In the genomic region with DNA sequence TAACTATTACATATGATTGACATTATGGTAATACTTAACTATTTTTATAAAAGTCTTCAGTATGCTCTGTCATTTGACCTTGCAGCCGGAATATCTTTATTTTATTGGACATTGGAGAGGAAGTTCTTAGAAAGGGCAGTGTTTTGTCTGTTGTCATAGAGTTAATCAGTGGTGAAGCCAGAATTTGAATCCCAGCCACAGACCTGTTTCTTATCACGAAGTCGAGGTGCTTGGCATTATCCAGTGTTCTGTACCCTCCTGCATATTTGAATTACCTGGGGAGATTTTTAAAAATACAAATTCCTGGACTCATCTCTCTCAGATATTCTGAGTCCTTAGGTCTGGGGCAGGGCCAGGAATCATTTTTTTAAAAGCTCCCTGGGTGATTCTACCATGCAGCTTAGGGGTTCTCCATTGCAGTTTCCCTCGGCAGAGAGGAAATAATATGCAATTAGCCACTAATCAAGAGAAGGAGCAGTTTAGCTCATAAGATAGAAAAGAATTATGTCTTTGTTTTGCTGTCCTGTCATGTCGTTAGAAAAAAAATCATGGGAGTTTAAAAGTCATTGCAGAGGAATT, we compare ENCODE assay signal across 21 cellular contexts.
DNase-seq lines count a peak whose midpoint lies in the region; ATAC-seq and TF ChIP-seq lines count a peak whose summit lies in the region.
"Had no signal": no experiment of that assay in that cellular context is flagged by ENCODE, and none has a peak within 500 bp of the region (broad histone marks: within the 10 kb centered on the region; RNA-seq: fewer than 3 reads in every experiment).

No MANE protein-coding gene starts in this region.

- in situ Hi-C loops in mammary epithelial cell (cut with MboI; ENCODE audit: low sequenced_read_pairs in 2 of 2): no loop called here

- H3K79me2 ChIP-seq in mammary epithelial cell (ENCODE audit: insufficient read depth, low read length): no peaks in the 10 kb centered on the region
- H3K79me2 ChIP-seq in MM.1S (ENCODE audit: low read length): no peaks in the 10 kb centered on the region

- no peaks in the 10 kb centered on the region for H3F3A ChIP-seq in MM.1S (ENCODE audit: insufficient read depth, low read length)

- H3K4me3 ChIP-seq in mammary epithelial cell (replicated peaks in 1 of 3; ENCODE audit: insufficient read depth in 1 of 3, low read depth in 2 of 3, low read length in 3 of 3) (no peak overlapping the region), breast epithelium (no peak overlapping the region), right cardiac atrium (ENCODE audit: low read length) (no peak overlapping the region), MM.1S (ENCODE audit: low read length) (no peak overlapping the region)
- H3K4me3 ChIP-seq: GM12878, PC-9 had no signal

- peak overlapping the region; percentile 57 for H3K4me2 ChIP-seq in mammary epithelial cell (ENCODE audit: insufficient read depth, low read depth, low read length)
- H3K4me2 ChIP-seq in MM.1S (ENCODE audit: low read depth, low read length): no peak overlapping the region
- H3K4me2 ChIP-seq: PC-9 had no signal

- no peak for DNase-seq in mammary epithelial cell
- DNase-seq in breast epithelium (ENCODE audit: low spot score in 2 of 2): no peak
- peak; percentile 68 for DNase-seq in T1000 (lab: John Stamatoyannopoulos, UW)
- no peak for DNase-seq in right cardiac atrium
- no peak for DNase-seq in sciatic nerve (ENCODE audit: low spot score)
- no peak for DNase-seq in D341Med (ENCODE audit: low spot score)
- DNase-seq in MM.1S: no peak
- DNase-seq in SK-N-DZ (ENCODE audit: low spot score): no peak
- DNase-seq: activated CD4-positive, alpha-beta T cell treated with anti-CD3 and anti-CD28 coated beads for 4 hours; activated CD8-positive, alpha-beta memory T cell treated with anti-CD3 and anti-CD28 coated beads, Interleukin-2, amount 10 ng/mL, durations not matched to agents 7 days and 5 days; central memory CD4-positive, alpha-beta T cell; NCI-H1436 treated with DMSO at 0.1 percent for 48 hours; NCI-H2171 treated with DMSO at 0.1 percent for 48 hours; PC-9; stimulated activated CD4-positive, alpha-beta T cell treated with anti-CD3 and anti-CD28 coated beads, Interleukin-12 subunit alpha, Interleukin-12 subunit beta, amount 100 ng/mL, for 4 hours; stimulated activated CD8-positive, alpha-beta memory T cell treated with anti-CD3 and anti-CD28 coated beads, Interleukin-4, amount 100 ng/mL, for 48 hours; SW 1271 had no signal

- 6% methylated on average over 5 of the region's 5 CpGs for WGBS in mammary epithelial cell (ENCODE audit: low coverage, missing lambda C conversion rate)
- 17% methylated on average over 5 of the region's 5 CpGs for WGBS in right cardiac atrium

- H3K9ac ChIP-seq in mammary epithelial cell (ENCODE audit: insufficient read depth, low read length): no peak overlapping the region
- H3K9ac ChIP-seq in MM.1S (ENCODE audit: low read length): no peak overlapping the region

- intact Hi-C loops in mammary epithelial cell (cut with micrococcal nuclease) (no loop called here), breast epithelium (cut with DNase I; ENCODE audit: low total_unique reads) (no loop called here), right cardiac atrium (cut with DNase I) (no loop called here), sciatic nerve (cut with DNase I) (no loop called here)

- TF ChIP-seq POLR2A in breast epithelium (IDR thresholded peaks at IDR 0.05): no peak

- ATAC-seq in right cardiac atrium (peak; percentile 31 to 66), sciatic nerve (peak; percentile 62)
- ATAC-seq: activated CD8-positive, alpha-beta memory T cell treated with anti-CD3 and anti-CD28 coated beads, Interleukin-2, amount 10 ng/mL, durations not matched to agents 7 days and 5 days; GM12878; HepG2 had no signal

- H3K9me3 ChIP-seq in mammary epithelial cell (replicated peaks; ENCODE audit: insufficient read depth, low read length) (no peaks in the 10 kb centered on the region), breast epithelium (no peaks in the 10 kb centered on the region), right cardiac atrium (ENCODE audit: control insufficient read depth, low read length) (no peaks in the 10 kb centered on the region), MM.1S (replicated peaks; ENCODE audit: insufficient read depth, low read length) (no peaks in the 10 kb centered on the region)
- H3K9me3 ChIP-seq: BE2C had no signal

- no TSS peak for BruUV-seq in mammary epithelial cell (replicated peaks; lab: Mats Ljungman, UMichigan)

- H3K9me2 ChIP-seq in MM.1S (replicated peaks; ENCODE audit: insufficient read depth, low read length): no peaks in the 10 kb centered on the region

- H3K27me3 ChIP-seq in mammary epithelial cell (ENCODE audit: insufficient read depth, low read length): no peaks in the 10 kb centered on the region
- H3K27me3 ChIP-seq in breast epithelium: no peaks in the 10 kb centered on the region
- no peaks in the 10 kb centered on the region for H3K27me3 ChIP-seq in right cardiac atrium (ENCODE audit: control insufficient read depth, insufficient read depth)
- no peaks in the 10 kb centered on the region for H3K27me3 ChIP-seq in MM.1S (replicated peaks; ENCODE audit: insufficient read depth, low read length)
- H3K27me3 ChIP-seq: BE2C had no signal

- CTCF ChIA-PET in mammary epithelial cell (lab: Charles Lee; ENCODE audit: low non-redundant PET): no interaction called here

- H4K20me1 ChIP-seq in mammary epithelial cell (ENCODE audit: insufficient read depth, low read length) (no peaks in the 10 kb centered on the region), MM.1S (ENCODE audit: insufficient read depth, low read length) (no peaks in the 10 kb centered on the region)

- H3K36me3 ChIP-seq in mammary epithelial cell (ENCODE audit: insufficient read depth, low read length) (no peaks in the 10 kb centered on the region), breast epithelium (no peaks in the 10 kb centered on the region), MM.1S (replicated peaks; ENCODE audit: insufficient read depth, low read length) (no peaks in the 10 kb centered on the region)
- H3K36me3 ChIP-seq: BE2C had no signal

- TF ChIP-seq CTCF in mammary epithelial cell (conservative IDR thresholded peaks at IDR 0.05 in 1 of 2, IDR thresholded peaks at IDR 0.05 in 1 of 2; ENCODE audit: extremely low read depth in 1 of 2, insufficient read depth in 1 of 2, low read depth in 1 of 2, low read length in 2 of 2): no peak
- TF ChIP-seq CTCF in breast epithelium (IDR thresholded peaks at IDR 0.05): no peak
- TF ChIP-seq CTCF in MM.1S (IDR thresholded peaks at IDR 0.05; ENCODE audit: low read length): no peak

- H3K27ac ChIP-seq in mammary epithelial cell (ENCODE audit: insufficient read depth, low read depth, low read length) (peak overlapping the region; percentile 92), breast epithelium (peak overlapping the region in 1 of 2 donors; percentile 40), right cardiac atrium (ENCODE audit: low read length) (no peak overlapping the region), MM.1S (ENCODE audit: low read length) (no peak overlapping the region)
- H3K27ac ChIP-seq: 22Rv1, PC-9 had no signal

- dilution Hi-C loops in mammary epithelial cell (cut with HindIII; ENCODE audit: low sequenced_read_pairs): no loop called here

- peaks cover 63% of the 10 kb centered on the region for H3K4me1 ChIP-seq in mammary epithelial cell (ENCODE audit: insufficient read depth, low read length)
- peaks cover 0 to 7% of the 10 kb centered on the region in 2 donors for H3K4me1 ChIP-seq in breast epithelium
- H3K4me1 ChIP-seq in right cardiac atrium (ENCODE audit: control insufficient read depth, insufficient read depth, low read length): no peaks in the 10 kb centered on the region
- no peaks in the 10 kb centered on the region for H3K4me1 ChIP-seq in MM.1S (ENCODE audit: low read length)
- H3K4me1 ChIP-seq: BE2C had no signal

- H2AFZ ChIP-seq in mammary epithelial cell (ENCODE audit: low read depth, low read length): peak overlapping the region; percentile 82
- H2AFZ ChIP-seq in MM.1S (ENCODE audit: low read length): no peak overlapping the region
- H2AFZ ChIP-seq: PC-9 had no signal
